Comparison of ENCODE assay signal across 9 cellular contexts in the genomic region with DNA sequence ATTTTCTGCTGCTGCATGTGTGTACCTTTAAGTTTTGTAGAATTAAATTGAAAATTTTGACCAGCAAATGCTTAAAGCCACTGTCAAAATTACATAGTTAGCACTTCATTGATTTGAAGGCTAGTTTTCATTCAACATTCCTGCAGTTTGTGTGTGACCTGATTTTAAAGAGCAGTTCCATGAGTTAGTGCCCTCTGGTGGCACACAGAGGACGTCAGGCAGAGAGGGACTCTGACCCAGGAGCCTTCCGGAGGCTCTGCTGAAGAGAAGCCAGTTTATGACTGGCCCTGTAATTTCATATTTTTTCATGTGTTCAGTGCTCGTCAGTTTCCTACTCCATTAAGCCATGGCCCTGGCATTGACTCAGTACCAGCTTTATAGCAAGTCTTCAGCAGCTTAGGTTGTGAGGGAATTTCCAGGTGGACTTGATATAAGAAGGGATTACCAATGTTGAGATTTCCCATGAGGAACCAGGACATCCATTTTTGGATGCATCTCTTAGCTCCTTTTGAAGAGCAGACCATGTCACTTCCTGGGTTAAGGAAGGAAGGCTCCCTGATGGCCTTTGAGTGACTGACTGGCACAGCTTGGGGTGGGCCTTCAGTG.
DNase-seq lines count a peak whose midpoint lies in the region; ATAC-seq and TF ChIP-seq lines count a peak whose summit lies in the region.
"Had no signal": no experiment of that assay in that cellular context is flagged by ENCODE, and none has a peak within 500 bp of the region (broad histone marks: within the 10 kb centered on the region; RNA-seq: fewer than 3 reads in every experiment).

No MANE protein-coding gene starts in this region.

- peak; percentile 79 for TF ChIP-seq CTCF in coronary artery (IDR thresholded peaks at IDR 0.05)
- TF ChIP-seq CTCF in liver (IDR thresholded peaks at IDR 0.05; ENCODE audit: low read depth, low read length, missing input control), result peak; percentile 87

- H3K36me3 ChIP-seq in MG63 (no peaks in the 10 kb centered on the region), liver (ENCODE audit: control insufficient read depth in 4 of 4, insufficient read depth in 3 of 4, low read depth in 1 of 4, low read length in 3 of 4) (peaks cover 0 to 3% (median under 1%) of the 10 kb centered on the region in 4 donors)

- H3K9me3 ChIP-seq in MG63 (no peaks in the 10 kb centered on the region), liver (ENCODE audit: control insufficient read depth in 4 of 4, low read length in 3 of 4) (no peaks in the 10 kb centered on the region)

- H3K27ac ChIP-seq in coronary artery (no peak overlapping the region), liver (ENCODE audit: low read depth in 1 of 2, low read length in 2 of 2) (no peak overlapping the region)

- H3K27ac Mint-ChIP-seq in T-helper 2 cell treated with Interferon-gamma antibody and Interleukin-4, amounts not matched to agents 5 μg/mL and 100 μg/mL, for 36 hours, result no peak overlapping the region

- ATAC-seq in GM19351 (IDR thresholded peaks at IDR 0.05; ENCODE audit: unreplicated experiment), result no peak

- H3K9ac ChIP-seq in liver (ENCODE audit: low read depth in 1 of 2, low read length in 2 of 2), result no peak overlapping the region

- DNase-seq in NCI-H2029 treated with DMSO at 0.1 percent for 48 hours (lab: John Stamatoyannopoulos, UW), result peak; percentile 7
- no peak for DNase-seq in NCI-H2029 (lab: John Stamatoyannopoulos, UW)
- peak; percentile 47 for DNase-seq in MG63
- peak; percentile 20 for DNase-seq in T-helper 2 cell treated with Interferon-gamma antibody and Interleukin-4, amounts not matched to agents 5 μg/mL and 100 μg/mL, for 36 hours (ENCODE audit: low spot score)
- no peak for DNase-seq in coronary artery (ENCODE audit: low spot score)
- peak in 4 of 6 experiments; percentile 7 to 28 (median 18) for DNase-seq in stimulated activated naive CD4-positive, alpha-beta T cell (lab: John Stamatoyannopoulos, UW)

- no peak overlapping the region for H3K4me3 Mint-ChIP-seq in T-helper 2 cell treated with Interferon-gamma antibody and Interleukin-4, amounts not matched to agents 5 μg/mL and 100 μg/mL, for 36 hours
- H3K4me3 Mint-ChIP-seq: CD8-positive, alpha-beta memory T cell had no signal

- 6% methylated on average over 3 of the region's 3 CpGs for WGBS in liver

- H3K4me1 Mint-ChIP-seq in T-helper 2 cell treated with Interferon-gamma antibody and Interleukin-4, amounts not matched to agents 5 μg/mL and 100 μg/mL, for 36 hours (ENCODE audit: low read depth), result no peaks in the 10 kb centered on the region

- H3K9me3 Mint-ChIP-seq in T-helper 2 cell treated with Interferon-gamma antibody and Interleukin-4, amounts not matched to agents 5 μg/mL and 100 μg/mL, for 36 hours, result no peaks in the 10 kb centered on the region
- H3K9me3 Mint-ChIP-seq: CD8-positive, alpha-beta memory T cell had no signal

- no peaks in the 10 kb centered on the region for H3K27me3 Mint-ChIP-seq in T-helper 2 cell treated with Interferon-gamma antibody and Interleukin-4, amounts not matched to agents 5 μg/mL and 100 μg/mL, for 36 hours (ENCODE audit: low read depth)
- H3K27me3 Mint-ChIP-seq: CD8-positive, alpha-beta memory T cell had no signal

- H3K36me3 Mint-ChIP-seq in T-helper 2 cell treated with Interferon-gamma antibody and Interleukin-4, amounts not matched to agents 5 μg/mL and 100 μg/mL, for 36 hours (ENCODE audit: low read depth), result no peaks in the 10 kb centered on the region

- H3K27me3 ChIP-seq in MG63 (no peaks in the 10 kb centered on the region), liver (ENCODE audit: control insufficient read depth in 4 of 4, insufficient read depth in 4 of 4, low read length in 3 of 4) (no peaks in the 10 kb centered on the region)

- H3K4me1 ChIP-seq in liver (ENCODE audit: control insufficient read depth in 4 of 4, insufficient read depth in 4 of 4, low read length in 3 of 4), result no peaks in the 10 kb centered on the region

- TF ChIP-seq RAD21 in liver (IDR thresholded peaks at IDR 0.05), result peak; percentile 94 to 96

- H3K4me3 ChIP-seq in MG63 (no peak overlapping the region), coronary artery (no peak overlapping the region), liver (ENCODE audit: low read depth in 1 of 3, low read length in 3 of 3) (no peak overlapping the region)

TF ChIP-seq in liver, 16 proteins besides CTCF, POLR2A, EP300 and RAD21:
- TF ChIP-seq FOXA2 (IDR thresholded peaks at IDR 0.05) (no peak), JUND (IDR thresholded peaks at IDR 0.05) (no peak), FOXA1 (IDR thresholded peaks at IDR 0.05) (no peak), ATF3 (IDR thresholded peaks at IDR 0.05) (no peak), NR2F2 (IDR thresholded peaks at IDR 0.05) (no peak), HNF4A (conservative IDR thresholded peaks at IDR 0.05) (peak; percentile 55 to 74), YY1 (IDR thresholded peaks at IDR 0.05) (no peak), EGR1 (IDR thresholded peaks at IDR 0.05; ENCODE audit: low read depth in 2 of 2) (no peak), ZBTB33 (IDR thresholded peaks at IDR 0.05) (no peak), GABPA (IDR thresholded peaks at IDR 0.05 in 1 of 2, conservative IDR thresholded peaks at IDR 0.05 in 1 of 2) (no peak), RXRA (IDR thresholded peaks at IDR 0.05) (peak; percentile 11 to 45), SP1 (IDR thresholded peaks at IDR 0.05) (no peak), TAF1 (conservative IDR thresholded peaks at IDR 0.05) (no peak), MAX (IDR thresholded peaks at IDR 0.05) (no peak), HNF4G (IDR thresholded peaks at IDR 0.05) (peak; percentile 45)
- TF ChIP-seq, protein P1, sequence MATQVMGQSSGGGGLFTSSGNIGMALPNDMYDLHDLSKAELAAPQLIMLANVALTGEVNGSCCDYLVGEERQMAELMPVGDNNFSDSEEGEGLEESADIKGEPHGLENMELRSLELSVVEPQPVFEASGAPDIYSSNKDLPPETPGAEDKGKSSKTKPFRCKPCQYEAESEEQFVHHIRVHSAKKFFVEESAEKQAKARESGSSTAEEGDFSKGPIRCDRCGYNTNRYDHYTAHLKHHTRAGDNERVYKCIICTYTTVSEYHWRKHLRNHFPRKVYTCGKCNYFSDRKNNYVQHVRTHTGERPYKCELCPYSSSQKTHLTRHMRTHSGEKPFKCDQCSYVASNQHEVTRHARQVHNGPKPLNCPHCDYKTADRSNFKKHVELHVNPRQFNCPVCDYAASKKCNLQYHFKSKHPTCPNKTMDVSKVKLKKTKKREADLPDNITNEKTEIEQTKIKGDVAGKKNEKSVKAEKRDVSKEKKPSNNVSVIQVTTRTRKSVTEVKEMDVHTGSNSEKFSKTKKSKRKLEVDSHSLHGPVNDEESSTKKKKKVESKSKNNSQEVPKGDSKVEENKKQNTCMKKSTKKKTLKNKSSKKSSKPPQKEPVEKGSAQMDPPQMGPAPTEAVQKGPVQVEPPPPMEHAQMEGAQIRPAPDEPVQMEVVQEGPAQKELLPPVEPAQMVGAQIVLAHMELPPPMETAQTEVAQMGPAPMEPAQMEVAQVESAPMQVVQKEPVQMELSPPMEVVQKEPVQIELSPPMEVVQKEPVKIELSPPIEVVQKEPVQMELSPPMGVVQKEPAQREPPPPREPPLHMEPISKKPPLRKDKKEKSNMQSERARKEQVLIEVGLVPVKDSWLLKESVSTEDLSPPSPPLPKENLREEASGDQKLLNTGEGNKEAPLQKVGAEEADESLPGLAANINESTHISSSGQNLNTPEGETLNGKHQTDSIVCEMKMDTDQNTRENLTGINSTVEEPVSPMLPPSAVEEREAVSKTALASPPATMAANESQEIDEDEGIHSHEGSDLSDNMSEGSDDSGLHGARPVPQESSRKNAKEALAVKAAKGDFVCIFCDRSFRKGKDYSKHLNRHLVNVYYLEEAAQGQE (IDR thresholded peaks at IDR 0.05), result peak; percentile 13

Comparison
In these comparisons a context has a peak if more than half of its experiments do, and no peak if none do; other contexts are left out.
1. DNase-seq: peak in NCI-H2029 treated with DMSO at 0.1 percent for 48 hours (single experiment), MG63 (single experiment), T-helper 2 cell treated with Interferon-gamma antibody and Interleukin-4, amounts not matched to agents 5 μg/mL and 100 μg/mL, for 36 hours (single experiment) and stimulated activated naive CD4-positive, alpha-beta T cell (4 of 6); none in NCI-H2029 (single experiment) and coronary artery (single experiment).